32 cellular contexts compared by ENCODE assay signal in genomic region chr12:69149262-69149661, GRCh38.
"Had no signal": no experiment of that assay in that cellular context is flagged by ENCODE, and none has a peak within 500 bp of the region (broad histone marks: within the 10 kb centered on the region; RNA-seq: fewer than 3 reads in every experiment).

No MANE protein-coding gene starts in this region.

- H3K4me1 Mint-ChIP-seq: activated B cell treated with CpG ODN at 0.5 μM for 24 hours had no signal

- H3K27ac Mint-ChIP-seq: activated B cell treated with CpG ODN at 0.5 μM for 24 hours; activated CD4-positive, alpha-beta memory T cell treated with anti-CD3 and anti-CD28 coated beads for 36 hours; activated naive CD8-positive, alpha-beta T cell treated with anti-CD3 and anti-CD28 coated beads for 36 hours; activated T-helper 1 cell treated with anti-CD3 and anti-CD28 coated beads, Interleukin-12 subunit alpha, Interleukin-12 subunit beta, Interleukin-2, Interleukin-4 antibody, amounts not matched to agents 30 ng/mL and 10 ng/mL and 1 ng/mL, durations not matched to agents 14 hours and 24 hours and 36 hours had no signal

- H3K4me3 ChIP-seq: ascending aorta, breast epithelium, PC-9 had no signal

- H3K27ac ChIP-seq: ascending aorta, breast epithelium, KMS-11, PC-9, VCaP had no signal

- H3K27me3 ChIP-seq: ascending aorta, breast epithelium had no signal

- H3K4me1 ChIP-seq: ascending aorta, breast epithelium had no signal

- H3K9me3 Mint-ChIP-seq: activated B cell treated with CpG ODN at 0.5 μM for 24 hours; activated CD4-positive, alpha-beta memory T cell treated with anti-CD3 and anti-CD28 coated beads for 36 hours; activated naive CD8-positive, alpha-beta T cell treated with anti-CD3 and anti-CD28 coated beads for 36 hours; activated T-cell treated with anti-CD3 and anti-CD28 coated beads, Interleukin-2, amount 50 U/mL, for 4 hours; activated T-helper 1 cell treated with anti-CD3 and anti-CD28 coated beads, Interleukin-12 subunit alpha, Interleukin-12 subunit beta, Interleukin-2, Interleukin-4 antibody, amounts not matched to agents 30 ng/mL and 10 ng/mL and 1 ng/mL, durations not matched to agents 14 hours and 24 hours and 36 hours had no signal

- ATAC-seq: activated T-cell treated with anti-CD3 and anti-CD28 coated beads, Interleukin-2, amount 50 U/mL, for 4 hours had no signal

- DNase-seq: activated B cell treated with CpG ODN at 0.5 μM for 24 hours; activated CD4-positive, alpha-beta memory T cell treated with anti-CD3 and anti-CD28 coated beads for 36 hours; activated CD4-positive, alpha-beta T cell treated with anti-CD3 and anti-CD28 coated beads for 4 hours; activated CD4-positive, alpha-beta T cell treated with anti-CD3 and anti-CD28 coated beads, Interleukin-2, amount 50 U/mL, for 1 hour; activated CD4-positive, CD25-positive, alpha-beta regulatory T cell treated with anti-CD3 and anti-CD28 coated beads, Interleukin-2, amount 50 U/mL, for 72 hours; activated CD8-positive, alpha-beta memory T cell treated with anti-CD3 and anti-CD28 coated beads, Interleukin-2, amount 50 U/mL, for 4 hours; activated naive CD4-positive, alpha-beta T cell treated with anti-CD3 and anti-CD28 coated beads, Interleukin-2, amount 50 U/mL, for 16 hours; activated naive CD8-positive, alpha-beta T cell treated with anti-CD3 and anti-CD28 coated beads for 36 hours; activated T-cell treated with anti-CD3 and anti-CD28 coated beads for 4 hours; activated T-cell treated with anti-CD3 and anti-CD28 coated beads, Interleukin-2, amount 50 U/mL, for 4 hours; amygdala; MM.1S; MV-4-11; NCI-H1092; NCI-H1436 treated with DMSO at 0.1 percent for 48 hours; NCI-H1694 treated with DMSO at 0.1 percent for 48 hours; NCI-H2029; NCI-H345; NCI-H526; NCI-H748 treated with DMSO at 0.1 percent for 48 hours; NK-92 treated with Interleukin-12 subunit alpha and Interleukin-12 subunit beta, amount 100 ng/mL, for 24 hours; PC-9; Right ventricle myocardium superior; SW 1271; T-helper 1 cell; T-helper 2 cell; T-helper 9 cell had no signal

- H3K9me3 ChIP-seq: ascending aorta, breast epithelium had no signal

- H3K27me3 Mint-ChIP-seq: activated B cell treated with CpG ODN at 0.5 μM for 24 hours; activated CD4-positive, alpha-beta memory T cell treated with anti-CD3 and anti-CD28 coated beads for 36 hours; activated naive CD8-positive, alpha-beta T cell treated with anti-CD3 and anti-CD28 coated beads for 36 hours had no signal

- H3K36me3 ChIP-seq: ascending aorta, breast epithelium had no signal

- H3K4me3 Mint-ChIP-seq: activated B cell treated with CpG ODN at 0.5 μM for 24 hours; activated CD4-positive, alpha-beta memory T cell treated with anti-CD3 and anti-CD28 coated beads for 36 hours; activated naive CD8-positive, alpha-beta T cell treated with anti-CD3 and anti-CD28 coated beads for 36 hours; activated T-cell treated with anti-CD3 and anti-CD28 coated beads, Interleukin-2, amount 50 U/mL, for 4 hours; activated T-helper 1 cell treated with anti-CD3 and anti-CD28 coated beads, Interleukin-12 subunit alpha, Interleukin-12 subunit beta, Interleukin-2, Interleukin-4 antibody, amounts not matched to agents 30 ng/mL and 10 ng/mL and 1 ng/mL, durations not matched to agents 14 hours and 24 hours and 36 hours had no signal

- H3K36me3 Mint-ChIP-seq: activated CD4-positive, alpha-beta memory T cell treated with anti-CD3 and anti-CD28 coated beads for 36 hours; activated naive CD8-positive, alpha-beta T cell treated with anti-CD3 and anti-CD28 coated beads for 36 hours had no signal
